16 cellular contexts compared by ENCODE assay signal in genomic region chr9:71896762-71897161, GRCh38. TPM values are rescaled to one million over a fixed set of nuclear protein-coding genes. Genes with fewer than 3 reads are reported as not detected.
A peak's percentile ranks its signal among the peaks of the same experiment; 100 is the strongest.
DNase-seq lines count a peak whose midpoint lies in the region; ATAC-seq and TF ChIP-seq lines count a peak whose summit lies in the region.
"Had no signal": no experiment of that assay in that cellular context is flagged by ENCODE, and none has a peak within 500 bp of the region (broad histone marks: within the 10 kb centered on the region; RNA-seq: fewer than 3 reads in every experiment).

No MANE protein-coding gene starts in this region.

- H3K4me1 Mint-ChIP-seq in activated T-cell treated with anti-CD3 and anti-CD28 coated beads, Interleukin-2, amount 50 U/mL, for 72 hours (ENCODE audit: low read depth), result peaks cover 80% of the 10 kb centered on the region
- peaks cover 78% of the 10 kb centered on the region for H3K4me1 Mint-ChIP-seq in activated CD8-positive, alpha-beta T cell treated with anti-CD3 and anti-CD28 coated beads, Interleukin-2, amount 10 ng/mL, durations not matched to agents 7 days and 5 days (ENCODE audit: low read depth)

- peaks cover 84% of the 10 kb centered on the region for H3K4me1 ChIP-seq in Loucy (ENCODE audit: insufficient read depth, low read length, poor library complexity, severe bottlenecking)
- peaks cover 33 to 98% (median 66%) of the 10 kb centered on the region in 6 donors for H3K4me1 ChIP-seq in spleen

- no peaks in the 10 kb centered on the region for H3K9me3 Mint-ChIP-seq in activated T-cell treated with anti-CD3 and anti-CD28 coated beads, Interleukin-2, amount 50 U/mL, for 72 hours
- no peaks in the 10 kb centered on the region for H3K9me3 Mint-ChIP-seq in activated CD8-positive, alpha-beta T cell treated with anti-CD3 and anti-CD28 coated beads, Interleukin-2, amount 10 ng/mL, durations not matched to agents 7 days and 5 days (ENCODE audit: insufficient read depth)

- no peaks in the 10 kb centered on the region for H3K27me3 Mint-ChIP-seq in activated T-cell treated with anti-CD3 and anti-CD28 coated beads, Interleukin-2, amount 50 U/mL, for 72 hours (ENCODE audit: low read depth)
- no peaks in the 10 kb centered on the region for H3K27me3 Mint-ChIP-seq in activated CD8-positive, alpha-beta T cell treated with anti-CD3 and anti-CD28 coated beads, Interleukin-2, amount 10 ng/mL, durations not matched to agents 7 days and 5 days (ENCODE audit: low read depth)

- H3K36me3 ChIP-seq in Loucy (ENCODE audit: insufficient read depth, low read length) (no peaks in the 10 kb centered on the region), spleen (no peaks in the 10 kb centered on the region)

- ATAC-seq in activated T-cell treated with anti-CD3 and anti-CD28 coated beads, Interleukin-2, amount 50 U/mL, for 72 hours (replicated peaks in 1 of 2), result no peak
- no peak for ATAC-seq in activated CD8-positive, alpha-beta T cell treated with anti-CD3 and anti-CD28 coated beads, Interleukin-2, amount 10 ng/mL, durations not matched to agents 7 days and 5 days
- ATAC-seq in left colon, result no peak
- ATAC-seq: Panc1, right cardiac atrium, SK-N-SH treated with all-trans-retinoic acid at 6 μM for 48 hours had no signal

- H3K4me3 ChIP-seq in Loucy (ENCODE audit: low read length, poor library complexity, severe bottlenecking) (peak overlapping the region; percentile 86), spleen (no peak overlapping the region)

- CTCF ChIA-PET in activated CD8-positive, alpha-beta T cell treated with anti-CD3 and anti-CD28 coated beads, Interleukin-2, amount 10 ng/mL, durations not matched to agents 7 days and 5 days (lab: Charles Lee), result interaction anchor here (1.0 to 5.0 kb wide), 8 partner anchors 9 to 129 kb away, joined by 3 to 31 read pairs (median 5); partner anchors contain the start of genes ABHD17B and C9orf85

- no peak for DNase-seq in activated T-cell treated with anti-CD3 and anti-CD28 coated beads, Interleukin-2, amount 50 U/mL, for 72 hours
- DNase-seq in activated T-cell treated with anti-CD3 and anti-CD28 coated beads, Interleukin-2, amount 50 U/mL, for 48 hours, result no peak
- no peak for DNase-seq in activated CD8-positive, alpha-beta T cell treated with anti-CD3 and anti-CD28 coated beads, Interleukin-2, amount 10 ng/mL, durations not matched to agents 7 days and 5 days
- DNase-seq in spleen (no peak), erythroblast (lab: John Stamatoyannopoulos, UW) (no peak), NCI-H526 (lab: John Stamatoyannopoulos, UW) (no peak), left colon (no peak)
- DNase-seq: activated CD8-positive, alpha-beta memory T cell treated with anti-CD3 and anti-CD28 coated beads, Interleukin-2, amount 50 U/mL, for 4 hours; foreskin keratinocyte; NCI-H2081 treated with DMSO at 0.1 percent for 48 hours; NCI-H524; right cardiac atrium; substantia nigra had no signal

- H3K79me2 ChIP-seq in Loucy (ENCODE audit: insufficient read depth, low read length), result peaks cover 97% of the 10 kb centered on the region

- H3K27me3 ChIP-seq in Loucy (ENCODE audit: insufficient read depth, low read length, poor library complexity, severe bottlenecking) (no peaks in the 10 kb centered on the region), spleen (replicated peaks in 1 of 7) (no peaks in the 10 kb centered on the region)
- H3K27me3 ChIP-seq: foreskin keratinocyte had no signal

- TF ChIP-seq POLR2A in spleen (IDR thresholded peaks at IDR 0.05), result no peak
- no peak for TF ChIP-seq POLR2A in erythroblast (IDR thresholded peaks at IDR 0.05; ENCODE audit: low read length)

- H3K9me3 ChIP-seq in Loucy (ENCODE audit: insufficient read depth, low read depth, low read length), result no peaks in the 10 kb centered on the region
- H3K9me3 ChIP-seq in spleen, result no peaks in the 10 kb centered on the region

- H3F3A ChIP-seq in Loucy (ENCODE audit: low read depth), result peaks cover 7% of the 10 kb centered on the region

- H3K27ac ChIP-seq in spleen, result peak overlapping the region in 7 of 8 donors; percentile 0 to 76 (median 42)
- H3K27ac ChIP-seq: foreskin keratinocyte had no signal

- H3K4me2 ChIP-seq in Loucy (ENCODE audit: low read depth, low read length, poor library complexity, severe bottlenecking), result peak overlapping the region; percentile 93

- no peaks in the 10 kb centered on the region for H3K9me2 ChIP-seq in Loucy (replicated peaks; ENCODE audit: low read depth, low read length)

- peak overlapping the region; percentile 34 to 47 for H3K4me3 Mint-ChIP-seq in activated T-cell treated with anti-CD3 and anti-CD28 coated beads, Interleukin-2, amount 50 U/mL, for 72 hours
- H3K4me3 Mint-ChIP-seq in activated CD8-positive, alpha-beta T cell treated with anti-CD3 and anti-CD28 coated beads, Interleukin-2, amount 10 ng/mL, durations not matched to agents 7 days and 5 days, result peak overlapping the region; percentile 58

- no peak overlapping the region for H2AFZ ChIP-seq in Loucy (ENCODE audit: low read length)

- intact Hi-C loops in spleen (cut with DNase I; ENCODE audit: low total_unique reads) (no loop called here), left colon (cut with DNase I, micrococcal nuclease) (no loop called here)

- H3K36me3 Mint-ChIP-seq in activated T-cell treated with anti-CD3 and anti-CD28 coated beads, Interleukin-2, amount 50 U/mL, for 72 hours (ENCODE audit: insufficient read depth in 2 of 2), result peaks cover 1 to 5% of the 10 kb centered on the region in 2 donors
- H3K36me3 Mint-ChIP-seq in activated CD8-positive, alpha-beta T cell treated with anti-CD3 and anti-CD28 coated beads, Interleukin-2, amount 10 ng/mL, durations not matched to agents 7 days and 5 days (ENCODE audit: low read depth), result peaks cover 36% of the 10 kb centered on the region

- TF ChIP-seq CTCF in Loucy (conservative IDR thresholded peaks at IDR 0.05; ENCODE audit: low read length) (no peak), spleen (IDR thresholded peaks at IDR 0.05 in 8 of 11, conservative IDR thresholded peaks at IDR 0.05 in 3 of 11) (no peak)

- peak overlapping the region; percentile 91 for H3K9ac ChIP-seq in Loucy (ENCODE audit: low read depth, low read length, poor library complexity, severe bottlenecking)

- POLR2A ChIA-PET in activated CD8-positive, alpha-beta T cell treated with anti-CD3 and anti-CD28 coated beads, Interleukin-2, amount 10 ng/mL, durations not matched to agents 7 days and 5 days (lab: Charles Lee), result interaction anchor here (0.8 to 6.1 kb wide), 4 partner anchors 11 to 129 kb away, joined by 3 to 67 read pairs (median 4); partner anchors contain the start of genes ABHD17B and C9orf85

- H3K27ac Mint-ChIP-seq in activated T-cell treated with anti-CD3 and anti-CD28 coated beads, Interleukin-2, amount 50 U/mL, for 72 hours, result no peak overlapping the region
- peak overlapping the region; percentile 95 for H3K27ac Mint-ChIP-seq in activated CD8-positive, alpha-beta T cell treated with anti-CD3 and anti-CD28 coated beads, Interleukin-2, amount 10 ng/mL, durations not matched to agents 7 days and 5 days

- H4K20me1 ChIP-seq in Loucy (ENCODE audit: insufficient read depth, low read length, poor library complexity, severe bottlenecking), result peaks cover 36% of the 10 kb centered on the region

RNA-seq across cellular contexts. Expression of gene ABHD17B, which starts 14.2 kb away (rescaled TPM):
- 10 to 100 TPM; 15.4 to 16.2 TPM for total RNA-seq in activated T-cell treated with anti-CD3 and anti-CD28 coated beads, Interleukin-2, amount 50 U/mL, for 72 hours
- total RNA-seq in activated CD8-positive, alpha-beta T cell treated with anti-CD3 and anti-CD28 coated beads, Interleukin-2, amount 10 ng/mL, durations not matched to agents 7 days and 5 days, result 10 to 100 TPM; 27.2 to 28.3 TPM
- 10 to 100 TPM; 14.9 to 26.6 (median 17.9) TPM for total RNA-seq in spleen
- 1 to 10 TPM; 3.6 to 8.3 (median 5.9) TPM for polyA plus RNA-seq in spleen
- total RNA-seq in left colon, result 10 to 100 TPM; 28.1 to 33.2 TPM

RNA-seq across cellular contexts. Expression of gene C9orf85, which starts 14.7 kb away (rescaled TPM):
- 10 to 100 TPM; 13.5 to 14.1 TPM for total RNA-seq in activated T-cell treated with anti-CD3 and anti-CD28 coated beads, Interleukin-2, amount 50 U/mL, for 72 hours
- total RNA-seq in activated CD8-positive, alpha-beta T cell treated with anti-CD3 and anti-CD28 coated beads, Interleukin-2, amount 10 ng/mL, durations not matched to agents 7 days and 5 days, result 10 to 100 TPM; 11.1 to 12.0 TPM
- total RNA-seq in spleen, result 10 to 100 TPM in 3 of 7 donors, 1 to 10 TPM in 4; 7.3 to 17.8 (median 10.0) TPM
- polyA plus RNA-seq in spleen, result 1 to 10 TPM; 7.1 to 9.5 (median 9.1) TPM
- 10 to 100 TPM; 13.5 to 16.9 TPM for total RNA-seq in left colon
